In the genomic region with DNA sequence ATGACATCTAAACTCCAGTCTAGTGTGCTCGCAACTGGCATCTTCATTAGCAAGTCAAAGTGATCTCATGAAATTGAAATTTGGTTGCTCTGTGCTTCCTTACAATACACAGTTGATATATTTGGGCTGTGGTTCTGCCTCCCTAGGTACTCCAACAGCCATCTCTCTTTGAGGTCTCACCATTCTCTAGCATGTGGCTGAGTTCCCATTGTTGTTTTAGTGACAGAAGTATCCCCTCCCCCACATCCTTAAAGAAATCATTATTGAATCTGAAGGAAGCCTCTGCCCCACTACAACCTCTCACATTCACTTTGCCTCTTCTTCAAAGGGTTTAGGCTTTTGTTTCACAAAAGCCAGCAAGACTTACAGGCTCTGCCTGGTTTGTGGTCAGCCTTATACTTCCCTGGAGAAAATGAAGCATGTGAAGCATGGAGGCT, we compare ENCODE assay signal across 19 cellular contexts.
DNase-seq lines count a peak whose midpoint lies in the region; ATAC-seq, FAIRE-seq and TF ChIP-seq lines count a peak whose summit lies in the region.
"Had no signal": no experiment of that assay in that cellular context is flagged by ENCODE, and none has a peak within 500 bp of the region (broad histone marks: within the 10 kb centered on the region; RNA-seq: fewer than 3 reads in every experiment).

No MANE protein-coding gene starts in this region.

- no peak overlapping the region for H2BK15ac ChIP-seq in neuronal stem cell (ENCODE audit: low read length)

- H4K91ac ChIP-seq in neuronal stem cell (ENCODE audit: low read depth, low read length, poor library complexity) = no peak overlapping the region

- H2AK5ac ChIP-seq in neuronal stem cell (ENCODE audit: low read depth, low read length) = no peak overlapping the region

- no peaks in the 10 kb centered on the region for H4K20me1 ChIP-seq in PC-3 (ENCODE audit: low read length)
- H4K20me1 ChIP-seq: BLaER1 treated with 17β-estradiol and CSF1 and Interleukin-3, amounts not matched to agents 10 nM and 100 nM had no signal

- DNase-seq in DMS 273 (lab: John Stamatoyannopoulos, UW; ENCODE audit: unreplicated experiment) (peak; percentile 19), DMS 273 treated with DMSO at 0.1 percent for 48 hours (lab: John Stamatoyannopoulos, UW) (no peak), NCI-H526 (lab: John Stamatoyannopoulos, UW) (peak; percentile 69 to 72), dorsolateral prefrontal cortex (no peak), neuronal stem cell (ENCODE audit: low spot score) (no peak), PC-3 (no peak), pancreas (no peak)
- DNase-seq: activated CD4-positive, alpha-beta T cell treated with anti-CD3 and anti-CD28 coated beads for 1 hour; activated naive CD8-positive, alpha-beta T cell treated with anti-CD3 and anti-CD28 coated beads, Interleukin-2, amount 10 ng/mL, durations not matched to agents 7 days and 5 days; central memory CD4-positive, alpha-beta T cell; effector CD8-positive, alpha-beta T cell; mammary epithelial cell; naive thymus-derived CD8-positive, alpha-beta T cell; NCI-H187; NCI-H510A treated with DMSO at 0.1 percent for 48 hours had no signal

- H3K9me2 ChIP-seq in PC-3 (replicated peaks; ENCODE audit: low read length) = no peaks in the 10 kb centered on the region

- FAIRE-seq in pancreas (lab: Jason Lieb, UNC) = no peak

- no peaks in the 10 kb centered on the region for H3F3A ChIP-seq in PC-3 (ENCODE audit: low read length, unreplicated experiment)

- H2BK120ac ChIP-seq in neuronal stem cell (ENCODE audit: low read depth, low read length) = no peak overlapping the region

- H3K36me3 ChIP-seq in neuronal stem cell (replicated peaks in 1 of 2; ENCODE audit: control insufficient read depth in 2 of 2, insufficient read depth in 2 of 2, low read length in 2 of 2) = no peaks in the 10 kb centered on the region
- H3K36me3 ChIP-seq in PC-3 (ENCODE audit: low read depth, low read length) = no peaks in the 10 kb centered on the region
- no peaks in the 10 kb centered on the region for H3K36me3 ChIP-seq in pancreas
- H3K36me3 ChIP-seq: BLaER1 treated with 17β-estradiol and CSF1 and Interleukin-3, amounts not matched to agents 10 nM and 100 nM had no signal

- H3K4ac ChIP-seq in neuronal stem cell (ENCODE audit: low read length) = no peak overlapping the region

- H3K23ac ChIP-seq in neuronal stem cell (ENCODE audit: low read depth, low read length, poor library complexity) = no peak overlapping the region

- H3K9me3 ChIP-seq in neuronal stem cell (replicated peaks in 1 of 2; ENCODE audit: control insufficient read depth in 2 of 2, insufficient read depth in 1 of 2, low read depth in 1 of 2, low read length in 2 of 2) = no peaks in the 10 kb centered on the region
- H3K9me3 ChIP-seq in PC-3 (ENCODE audit: low read length) = no peaks in the 10 kb centered on the region
- no peaks in the 10 kb centered on the region for H3K9me3 ChIP-seq in pancreas
- H3K9me3 ChIP-seq: BLaER1 treated with 17β-estradiol and CSF1 and Interleukin-3, amounts not matched to agents 10 nM and 100 nM had no signal

- no CpG with 5 or more reads among the region's 1 CpG for WGBS in neuronal stem cell (ENCODE audit: extremely low coverage in 2 of 2, insufficient read length in 2 of 2, insufficient replicate concordance in 1 of 2), 2 donors
- 70 to 87% methylated on average over 1 of the region's 1 CpG for WGBS in pancreas, 2 donors

- H3K4me3 ChIP-seq in dorsolateral prefrontal cortex (no peak overlapping the region), neuronal stem cell (ENCODE audit: low read length in 2 of 2) (peak overlapping the region in 1 of 2 donors; percentile 28), PC-3 (ENCODE audit: low read length) (no peak overlapping the region), pancreas (no peak overlapping the region)
- H3K4me3 ChIP-seq: BLaER1 treated with 17β-estradiol and CSF1 and Interleukin-3, amounts not matched to agents 10 nM and 100 nM; smooth muscle cell had no signal

- H3K27ac ChIP-seq in dorsolateral prefrontal cortex (peak overlapping the region in 42 of 59 donors; percentile 3 to 86 (median 72)), neuronal stem cell (replicated peaks; ENCODE audit: low read length) (no peak overlapping the region), PC-3 (ENCODE audit: low read length) (no peak overlapping the region), pancreas (no peak overlapping the region)
- H3K27ac ChIP-seq: 22Rv1; BLaER1 treated with 17β-estradiol and CSF1 and Interleukin-3, amounts not matched to agents 10 nM and 100 nM had no signal

- no peak overlapping the region for H3K18ac ChIP-seq in neuronal stem cell (ENCODE audit: low read length)

- no peak overlapping the region for H3K14ac ChIP-seq in neuronal stem cell (ENCODE audit: low read length)

- no peak overlapping the region for H2BK12ac ChIP-seq in neuronal stem cell (ENCODE audit: low read length)

- H3K4me2 ChIP-seq in neuronal stem cell (ENCODE audit: insufficient read depth, low read length, poor library complexity, severe bottlenecking) = no peak overlapping the region
- no peak overlapping the region for H3K4me2 ChIP-seq in PC-3 (ENCODE audit: low read length)
- H3K4me2 ChIP-seq: smooth muscle cell had no signal

- no peak overlapping the region for H3K9ac ChIP-seq in neuronal stem cell (ENCODE audit: low read depth, low read length, poor library complexity)
- no peak overlapping the region for H3K9ac ChIP-seq in PC-3 (ENCODE audit: low read length)
- H3K9ac ChIP-seq: BLaER1 treated with 17β-estradiol and CSF1 and Interleukin-3, amounts not matched to agents 10 nM and 100 nM had no signal

- H3K27me3 ChIP-seq in dorsolateral prefrontal cortex (no peaks in the 10 kb centered on the region), neuronal stem cell (ENCODE audit: control insufficient read depth in 3 of 3, insufficient read depth in 3 of 3, low read depth in 1 of 3, low read length in 3 of 3) (no peaks in the 10 kb centered on the region), PC-3 (ENCODE audit: low read length) (no peaks in the 10 kb centered on the region), pancreas (no peaks in the 10 kb centered on the region)
- H3K27me3 ChIP-seq: BLaER1 treated with 17β-estradiol and CSF1 and Interleukin-3, amounts not matched to agents 10 nM and 100 nM had no signal

- no TSS peak for BruUV-seq in PC-3 (replicated peaks; lab: Mats Ljungman, UMichigan)

- peak overlapping the region; percentile 15 for H2AFZ ChIP-seq in neuronal stem cell (ENCODE audit: low read length)
- no peak overlapping the region for H2AFZ ChIP-seq in PC-3 (ENCODE audit: low read length)

- POLR2A ChIA-PET in PC-3 (lab: Charles Lee; ENCODE audit: unreplicated experiment) = no interaction called here

- CTCF ChIA-PET in PC-3 (lab: Charles Lee) = no interaction called here

- ATAC-seq in PC-3 (no peak), pancreas (no peak), GM19467 (IDR thresholded peaks at IDR 0.05; ENCODE audit: unreplicated experiment) (no peak)
- ATAC-seq: naive thymus-derived CD8-positive, alpha-beta T cell had no signal

- H3K79me1 ChIP-seq in neuronal stem cell (ENCODE audit: low read depth, low read length) = no peaks in the 10 kb centered on the region

- intact Hi-C loops in dorsolateral prefrontal cortex (cut with DNase I) = no loop called here
- intact Hi-C loops in PC-3 (cut with micrococcal nuclease) = no loop called here
- intact Hi-C loops in pancreas (cut with DNase I) = no loop called here

- no peak overlapping the region for H2BK5ac ChIP-seq in neuronal stem cell (ENCODE audit: low read length)

- TF ChIP-seq CTCF in dorsolateral prefrontal cortex (IDR thresholded peaks at IDR 0.05 in 54 of 56, conservative IDR thresholded peaks at IDR 0.05 in 2 of 56; ENCODE audit: low read depth in 1 of 56, partially characterized antibody in 56 of 56) (no peak), PC-3 (conservative IDR thresholded peaks at IDR 0.05; ENCODE audit: low read depth, low read length) (no peak), pancreas (IDR thresholded peaks at IDR 0.05) (no peak)

- H3K4me1 ChIP-seq in neuronal stem cell (ENCODE audit: control insufficient read depth in 2 of 2, insufficient read depth in 1 of 2, low read depth in 1 of 2, low read length in 2 of 2) (peaks cover 14 to 43% of the 10 kb centered on the region in 2 donors), PC-3 (ENCODE audit: insufficient read depth, low read length) (no peaks in the 10 kb centered on the region), pancreas (no peaks in the 10 kb centered on the region)

- H4K8ac ChIP-seq in neuronal stem cell (ENCODE audit: low read depth, low read length) = no peak overlapping the region

- H3K79me2 ChIP-seq in PC-3 (ENCODE audit: low read length) = no peaks in the 10 kb centered on the region

Comparison
In these comparisons a context has a peak if more than half of its experiments do, and no peak if none do; other contexts are left out.
1. DNase-seq: peak in DMS 273 (single experiment) and NCI-H526 (2 of 2); none in DMS 273 treated with DMSO at 0.1 percent for 48 hours (single experiment), dorsolateral prefrontal cortex (0 of 10), neuronal stem cell (single experiment), PC-3 (single experiment) and pancreas (0 of 6).
2. H3K27ac ChIP-seq: peak in dorsolateral prefrontal cortex (42 of 59); none in neuronal stem cell (single experiment), PC-3 (single experiment) and pancreas (0 of 4).